ENCODE assay signal across 1 cellular context in genomic region chr9:128829477-128830251, GRCh38.
A peak's percentile ranks its signal among the peaks of the same experiment; 100 is the strongest.
TF ChIP-seq lines count a peak whose summit lies in the region.

Gene SPOUT1 (minus strand): TSS chr9:128829794. CDS start chr9:128829780, 14 bp downstream.

TF ChIP-seq in HepG2, 621 proteins besides CTCF, POLR2A, EP300 and RAD21 (continued from another document and continues in another):
- TF ChIP-seq ZBTB46 (CRISPR knock-in tag; IDR thresholded peaks at IDR 0.05; ENCODE audit: borderline replicate concordance), result no peak
- no peak; the same call in 1 of the 2 replicates for TF ChIP-seq ZNF878 (CRISPR knock-in tag; IDR thresholded peaks at IDR 0.05)
- 0 out of 2 replicates have a peak, but pooled peaks have one; percentile 24 for TF ChIP-seq TGIF2 (CRISPR knock-in tag; IDR thresholded peaks at IDR 0.05)
- no peak for TF ChIP-seq MIER2 (CRISPR knock-in tag; IDR thresholded peaks at IDR 0.05)
- TF ChIP-seq MXD1 (CRISPR knock-in tag; IDR thresholded peaks at IDR 0.05), result peak; percentile 93; the same call in 1 of the 2 replicates
- no peak for TF ChIP-seq ZFP62 (CRISPR knock-in tag; IDR thresholded peaks at IDR 0.05)
- no peak; the same call in 1 of the 2 replicates for TF ChIP-seq HES4 (CRISPR knock-in tag; IDR thresholded peaks at IDR 0.05; ENCODE audit: borderline replicate concordance)
- no peak for TF ChIP-seq ZNF75D (CRISPR knock-in tag; IDR thresholded peaks at IDR 0.05; ENCODE audit: borderline replicate concordance)
- no peak for TF ChIP-seq ZBTB37 (CRISPR knock-in tag; IDR thresholded peaks at IDR 0.05)
- TF ChIP-seq KDM5A (IDR thresholded peaks at IDR 0.05; ENCODE audit: borderline replicate concordance, low read length), result peak; percentile 63
- TF ChIP-seq RARA (CRISPR knock-in tag; IDR thresholded peaks at IDR 0.05), result peak; percentile 28
- no peak for TF ChIP-seq ZNF121 (CRISPR knock-in tag; IDR thresholded peaks at IDR 0.05)
- no peak for TF ChIP-seq HNRNPUL1 (IDR thresholded peaks at IDR 0.05; ENCODE audit: low read depth, low read length)
- TF ChIP-seq DBP (CRISPR knock-in tag; IDR thresholded peaks at IDR 0.05; ENCODE audit: not compliant biosample characterization), result peak; percentile 79
- no peak for TF ChIP-seq ZNF816 (CRISPR knock-in tag; IDR thresholded peaks at IDR 0.05; ENCODE audit: borderline replicate concordance)
- TF ChIP-seq ZNF10 (CRISPR knock-in tag; IDR thresholded peaks at IDR 0.05; ENCODE audit: borderline replicate concordance, low read depth), result no peak
- TF ChIP-seq ZNF781 (CRISPR knock-in tag; IDR thresholded peaks at IDR 0.05; ENCODE audit: borderline replicate concordance, not compliant biosample characterization), result no peak
- TF ChIP-seq MED8 (CRISPR knock-in tag; IDR thresholded peaks at IDR 0.05; ENCODE audit: insufficient replicate concordance), result peak; percentile 32
- TF ChIP-seq SUZ12 (IDR thresholded peaks at IDR 0.05; ENCODE audit: low read depth, low read length), result no peak
- TF ChIP-seq ZNF225 (CRISPR knock-in tag; IDR thresholded peaks at IDR 0.05), result no peak
- TF ChIP-seq ZBTB8A (CRISPR knock-in tag; IDR thresholded peaks at IDR 0.05; ENCODE audit: borderline replicate concordance, low read depth), result peak; percentile 81; the same call in 1 of the 2 replicates
- TF ChIP-seq ZXDC (CRISPR knock-in tag; IDR thresholded peaks at IDR 0.05), result 0 out of 2 replicates have a peak, but pooled peaks have one; percentile 74
- no peak for TF ChIP-seq SNAPC5 (CRISPR knock-in tag; IDR thresholded peaks at IDR 0.05; ENCODE audit: borderline replicate concordance)
- TF ChIP-seq ZFP82 (CRISPR knock-in tag; IDR thresholded peaks at IDR 0.05; ENCODE audit: borderline replicate concordance), result 0 out of 2 replicates have a peak, but pooled peaks have one; percentile 16
- peak; percentile 74; the same call in 1 of the 2 replicates for TF ChIP-seq PHF20 (CRISPR knock-in tag; IDR thresholded peaks at IDR 0.05)
- TF ChIP-seq ZNF326 (CRISPR knock-in tag; IDR thresholded peaks at IDR 0.05; ENCODE audit: borderline replicate concordance), result 0 out of 2 replicates have a peak, but pooled peaks have one; percentile 26
- TF ChIP-seq ATF6 (CRISPR knock-in tag; conservative IDR thresholded peaks at IDR 0.05), result no peak
- TF ChIP-seq TAF15 (IDR thresholded peaks at IDR 0.05; ENCODE audit: low read depth, low read length, poor library complexity, severe bottlenecking), result no peak
- TF ChIP-seq CAMTA2 (CRISPR knock-in tag; IDR thresholded peaks at IDR 0.05; ENCODE audit: borderline replicate concordance), result peak; percentile 43; the same call in 1 of the 2 replicates
- TF ChIP-seq CSRNP2 (CRISPR knock-in tag; conservative IDR thresholded peaks at IDR 0.05; ENCODE audit: low read depth), result no peak
- peak; percentile 97 for TF ChIP-seq ARID4A (CRISPR knock-in tag; IDR thresholded peaks at IDR 0.05; ENCODE audit: borderline replicate concordance)
- no peak for TF ChIP-seq ZNF513 (CRISPR knock-in tag; conservative IDR thresholded peaks at IDR 0.05)
- TF ChIP-seq KLF11 (CRISPR knock-in tag; IDR thresholded peaks at IDR 0.05), result peak; percentile 96; the same call in 1 of the 2 replicates
- TF ChIP-seq ZNF331 (CRISPR knock-in tag; IDR thresholded peaks at IDR 0.05), result peak; percentile 77; the same call in 1 of the 2 replicates
- TF ChIP-seq PHF8 (CRISPR knock-in tag; IDR thresholded peaks at IDR 0.05), result peak; percentile 87
- TF ChIP-seq ZNF619 (CRISPR knock-in tag; IDR thresholded peaks at IDR 0.05), result 0 out of 2 replicates have a peak, but pooled peaks have one; percentile 54
- TF ChIP-seq EHMT2 (IDR thresholded peaks at IDR 0.05; ENCODE audit: borderline replicate concordance, low read depth, low read length), result no peak
- no peak; the same call in 1 of the 2 replicates for TF ChIP-seq ZMAT3 (CRISPR knock-in tag; conservative IDR thresholded peaks at IDR 0.05)
- TF ChIP-seq NCOR1 (IDR thresholded peaks at IDR 0.05; ENCODE audit: borderline replicate concordance, low read length), result no peak
- TF ChIP-seq SP140L (CRISPR knock-in tag; IDR thresholded peaks at IDR 0.05; ENCODE audit: borderline replicate concordance), result no peak
- TF ChIP-seq SSRP1 (CRISPR knock-in tag; IDR thresholded peaks at IDR 0.05), result no peak
- TF ChIP-seq ZNF713 (CRISPR knock-in tag; IDR thresholded peaks at IDR 0.05), result no peak
- no peak for TF ChIP-seq SIX1 (CRISPR knock-in tag; IDR thresholded peaks at IDR 0.05; ENCODE audit: borderline replicate concordance)
- TF ChIP-seq ZNF597 (CRISPR knock-in tag; IDR thresholded peaks at IDR 0.05), result no peak
- TF ChIP-seq ATF3 (CRISPR knock-in tag; IDR thresholded peaks at IDR 0.05), result no peak
